ENCODE assay signal across 8 cellular contexts in the genomic region with DNA sequence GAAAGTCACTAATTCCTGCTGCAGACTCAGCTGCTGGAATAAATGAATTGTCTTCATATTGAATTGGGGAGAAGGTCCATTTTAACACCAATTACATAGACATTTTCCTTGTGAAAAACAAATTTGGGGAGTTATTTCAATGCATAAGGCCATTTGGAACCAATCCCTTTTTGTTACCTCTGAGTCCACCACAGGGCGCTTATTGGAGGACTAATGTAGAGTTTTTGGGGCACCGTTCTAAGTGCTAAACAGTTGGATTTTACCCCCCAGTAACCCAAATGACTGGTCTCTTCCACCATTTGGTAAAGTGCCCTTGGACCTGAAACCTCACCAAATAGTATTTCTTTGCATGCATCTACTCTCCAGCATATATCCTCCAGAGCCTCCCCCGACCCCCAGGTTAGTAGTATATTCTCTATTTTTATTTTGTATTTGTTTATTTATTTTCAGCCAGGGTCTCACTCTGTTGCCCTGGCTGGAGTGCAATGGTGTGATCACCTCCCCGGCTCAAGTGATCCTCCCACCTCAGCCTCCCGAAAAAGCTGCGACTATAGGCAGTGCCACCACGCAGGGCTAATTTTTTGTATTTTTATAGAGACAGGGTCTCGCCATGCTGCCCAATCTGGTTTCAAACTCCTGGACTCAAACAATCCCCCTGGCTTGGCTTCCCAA. TPM values are rescaled to one million over a fixed set of nuclear protein-coding genes. Genes with fewer than 3 reads are reported as not detected.
DNase-seq lines count a peak whose midpoint lies in the region; ATAC-seq and TF ChIP-seq lines count a peak whose summit lies in the region.

No MANE protein-coding gene starts in this region.

- TF ChIP-seq CTCF in heart right ventricle (IDR thresholded peaks at IDR 0.05), result no peak
- TF ChIP-seq CTCF in vagina (IDR thresholded peaks at IDR 0.05), result no peak

- peak overlapping the region; percentile 97 for H3K9ac ChIP-seq in mesenchymal stem cell (ENCODE audit: low read length)

- DNase-seq in heart right ventricle, result no peak
- DNase-seq in right cardiac atrium, result no peak
- DNase-seq in activated naive CD8-positive, alpha-beta T cell treated with anti-CD3 and anti-CD28 coated beads, Interleukin-2, amount 10 ng/mL, durations not matched to agents 7 days and 5 days, result no peak
- DNase-seq in mesenchymal stem cell, result no peak
- DNase-seq in vagina (ENCODE audit: extremely low spot score in 2 of 2), result no peak
- no peak for DNase-seq in posterior vena cava (ENCODE audit: low spot score)

- H2AFZ ChIP-seq in mesenchymal stem cell (ENCODE audit: low read depth, low read length), result no peak overlapping the region

- H4K8ac ChIP-seq in mesenchymal stem cell (ENCODE audit: low read length), result no peak overlapping the region

- H3K18ac ChIP-seq in mesenchymal stem cell (ENCODE audit: low read depth in 1 of 2, low read length in 2 of 2), result no peak overlapping the region

- H3K4me2 ChIP-seq in mesenchymal stem cell (ENCODE audit: low read length, poor library complexity, severe bottlenecking), result no peak overlapping the region

- no peak overlapping the region for H3K27ac Mint-ChIP-seq in activated naive CD8-positive, alpha-beta T cell treated with anti-CD3 and anti-CD28 coated beads, Interleukin-2, amount 10 ng/mL, durations not matched to agents 7 days and 5 days

- 96 to 98% methylated on average over 8 of the region's 8 CpGs for WGBS in heart right ventricle, 2 donors
- WGBS in right cardiac atrium, result 96% methylated on average over 8 of the region's 8 CpGs
- 100% methylated on average over 7 of the region's 8 CpGs for WGBS in mesenchymal stem cell

- H3K36me3 ChIP-seq in heart right ventricle (peaks cover 0 to 4% (median 0%) of the 10 kb centered on the region in 9 donors), mesenchymal stem cell (ENCODE audit: control insufficient read depth in 1 of 2, insufficient read depth in 2 of 2, low read depth in 1 of 2, low read length in 2 of 2) (no peaks in the 10 kb centered on the region), vagina (no peaks in the 10 kb centered on the region)

- no peaks in the 10 kb centered on the region for H3K9me3 Mint-ChIP-seq in activated naive CD8-positive, alpha-beta T cell treated with anti-CD3 and anti-CD28 coated beads, Interleukin-2, amount 10 ng/mL, durations not matched to agents 7 days and 5 days

- H3K4me3 ChIP-seq in heart right ventricle (peak overlapping the region in 7 of 10 donors; percentile 47 to 84 (median 74)), right cardiac atrium (ENCODE audit: low read length) (no peak overlapping the region), mesenchymal stem cell (ENCODE audit: insufficient read depth in 1 of 2, low read depth in 1 of 2, low read length in 2 of 2) (peak overlapping the region in 1 of 2 experiments; percentile 93), vagina (peak overlapping the region; percentile 70 to 85)

- peak overlapping the region in 7 of 10 donors; percentile 91 to 96 (median 95) for H3K27ac ChIP-seq in heart right ventricle
- H3K27ac ChIP-seq in right cardiac atrium (ENCODE audit: low read length), result no peak overlapping the region
- H3K27ac ChIP-seq in mesenchymal stem cell (ENCODE audit: low read length, poor library complexity, severe bottlenecking), result peak overlapping the region; percentile 46
- peak overlapping the region; percentile 93 for H3K27ac ChIP-seq in vagina

- no peaks in the 10 kb centered on the region for H3K9me3 ChIP-seq in heart right ventricle
- no peaks in the 10 kb centered on the region for H3K9me3 ChIP-seq in right cardiac atrium (ENCODE audit: control insufficient read depth, low read length)
- H3K9me3 ChIP-seq in mesenchymal stem cell (ENCODE audit: control insufficient read depth, low read length), result no peaks in the 10 kb centered on the region
- H3K9me3 ChIP-seq in vagina, result no peaks in the 10 kb centered on the region

- H2BK15ac ChIP-seq in mesenchymal stem cell (ENCODE audit: low read depth, poor library complexity, severe bottlenecking), result no peak overlapping the region

- intact Hi-C loops in heart right ventricle (cut with DNase I) (loop anchor here in 2 of 10 donors (5.0 to 10.0 kb wide), 2 partner anchors 45 to 52 kb away; a partner anchor contains a TSS), right cardiac atrium (cut with DNase I) (loop anchor here in 1 of 4 donors (10.0 kb wide), 1 partner anchor 45 kb away; a partner anchor contains a TSS), vagina (cut with DNase I) (no loop called here), posterior vena cava (cut with DNase I) (loop anchor here in 1 of 2 donors (2.0 kb wide), 1 partner anchor 15 kb away; no protein-coding TSS in a partner anchor)

- H3K4me1 ChIP-seq in heart right ventricle (peaks cover 12 to 88% (median 80%) of the 10 kb centered on the region in 9 donors), right cardiac atrium (ENCODE audit: control insufficient read depth, insufficient read depth, low read length) (peaks cover 5% of the 10 kb centered on the region), mesenchymal stem cell (ENCODE audit: control insufficient read depth, insufficient read depth, low read depth, low read length) (peaks cover 16% of the 10 kb centered on the region), vagina (peaks cover 57% of the 10 kb centered on the region)

- H3K4me1 Mint-ChIP-seq in activated naive CD8-positive, alpha-beta T cell treated with anti-CD3 and anti-CD28 coated beads, Interleukin-2, amount 10 ng/mL, durations not matched to agents 7 days and 5 days, result peaks cover 51% of the 10 kb centered on the region

- no peak overlapping the region for H2BK120ac ChIP-seq in mesenchymal stem cell (ENCODE audit: low read depth, low read length)

- ATAC-seq in heart right ventricle (no peak), right cardiac atrium (no peak), HG03025 (IDR thresholded peaks at IDR 0.05; ENCODE audit: low FRiP score, unreplicated experiment) (no peak), GM21737 (IDR thresholded peaks at IDR 0.05; ENCODE audit: unreplicated experiment) (no peak)
- ATAC-seq in activated naive CD8-positive, alpha-beta T cell treated with anti-CD3 and anti-CD28 coated beads, Interleukin-2, amount 10 ng/mL, durations not matched to agents 7 days and 5 days (ENCODE audit: low read depth), result no peak

- H3K79me1 ChIP-seq in mesenchymal stem cell (replicated peaks; ENCODE audit: low read length, poor library complexity, severe bottlenecking), result peaks cover 17% of the 10 kb centered on the region

- no peak overlapping the region for H2BK5ac ChIP-seq in mesenchymal stem cell (ENCODE audit: low read depth, low read length, poor library complexity, severe bottlenecking)

- no peak overlapping the region for H3K14ac ChIP-seq in mesenchymal stem cell (ENCODE audit: low read length in 2 of 2)

- no peak overlapping the region for H3K4ac ChIP-seq in mesenchymal stem cell (ENCODE audit: low read depth in 1 of 2, low read length in 2 of 2)

- no peak overlapping the region for H2BK12ac ChIP-seq in mesenchymal stem cell (ENCODE audit: low read length in 2 of 2)

- H4K91ac ChIP-seq in mesenchymal stem cell (ENCODE audit: low read length), result no peak overlapping the region

- TF ChIP-seq POLR2A in vagina (IDR thresholded peaks at IDR 0.05), result no peak

- no peaks in the 10 kb centered on the region for H3K27me3 Mint-ChIP-seq in activated naive CD8-positive, alpha-beta T cell treated with anti-CD3 and anti-CD28 coated beads, Interleukin-2, amount 10 ng/mL, durations not matched to agents 7 days and 5 days

- H3K23ac ChIP-seq in mesenchymal stem cell (ENCODE audit: low read length in 2 of 2), result no peak overlapping the region

- peak overlapping the region; percentile 98 for H3K4me3 Mint-ChIP-seq in activated naive CD8-positive, alpha-beta T cell treated with anti-CD3 and anti-CD28 coated beads, Interleukin-2, amount 10 ng/mL, durations not matched to agents 7 days and 5 days

- H3K27me3 ChIP-seq in heart right ventricle (no peaks in the 10 kb centered on the region), right cardiac atrium (ENCODE audit: control insufficient read depth, insufficient read depth) (no peaks in the 10 kb centered on the region), mesenchymal stem cell (ENCODE audit: control insufficient read depth in 1 of 2, insufficient read depth in 1 of 2, low read length in 2 of 2) (no peaks in the 10 kb centered on the region), vagina (no peaks in the 10 kb centered on the region)

- H2AK5ac ChIP-seq in mesenchymal stem cell (ENCODE audit: low read length, severe bottlenecking), result no peak overlapping the region

- H3K36me3 Mint-ChIP-seq in activated naive CD8-positive, alpha-beta T cell treated with anti-CD3 and anti-CD28 coated beads, Interleukin-2, amount 10 ng/mL, durations not matched to agents 7 days and 5 days, result peaks cover 3% of the 10 kb centered on the region

- POLR2A ChIA-PET in activated naive CD8-positive, alpha-beta T cell treated with anti-CD3 and anti-CD28 coated beads, Interleukin-2, amount 10 ng/mL, durations not matched to agents 7 days and 5 days (lab: Charles Lee), result interaction anchor here (0.7 kb wide), 1 partner anchor 101 kb away, joined by 3 read pairs; no protein-coding TSS in a partner anchor

RNA-seq across cellular contexts. Expression of a gene that starts 1.6 kb away (rescaled TPM):
- total RNA-seq in heart right ventricle (10 to 100 TPM; 37.5 to 50.1 (median 46.0) TPM), right cardiac atrium (10 to 100 TPM; 45.8 to 66.0 (median 49.8) TPM), vagina (25.5 TPM), posterior vena cava (10 to 100 TPM; 15.5 to 17.4 TPM)
- polyA plus RNA-seq in heart right ventricle (10 to 100 TPM; 11.5 to 24.4 TPM), right cardiac atrium (39.3 TPM)
- 10 to 100 TPM; 22.9 to 23.2 TPM for total RNA-seq in activated naive CD8-positive, alpha-beta T cell treated with anti-CD3 and anti-CD28 coated beads, Interleukin-2, amount 10 ng/mL, durations not matched to agents 7 days and 5 days
- 10.7 TPM for polyA plus RNA-seq in mesenchymal stem cell (2013, experiment 1 of 2)
- polyA plus RNA-seq in mesenchymal stem cell (2013, experiment 2 of 2), result 9.8 TPM

RNA-seq across cellular contexts. Expression of a gene that starts 3.1 kb away (rescaled TPM):
- total RNA-seq in heart right ventricle, result 10 to 100 TPM; 40.7 to 70.6 (median 55.7) TPM
- polyA plus RNA-seq in heart right ventricle, result 10 to 100 TPM in 1 of 2 donors, 1 to 10 TPM in 1; 9.8 to 18.7 TPM
- 10 to 100 TPM; 46.7 to 86.4 (median 52.1) TPM for total RNA-seq in right cardiac atrium
- 34.9 TPM for polyA plus RNA-seq in right cardiac atrium
- 10 to 100 TPM; 11.5 to 12.7 TPM for total RNA-seq in activated naive CD8-positive, alpha-beta T cell treated with anti-CD3 and anti-CD28 coated beads, Interleukin-2, amount 10 ng/mL, durations not matched to agents 7 days and 5 days
- 9.3 TPM for polyA plus RNA-seq in mesenchymal stem cell (2013, experiment 1 of 2)
- polyA plus RNA-seq in mesenchymal stem cell (2013, experiment 2 of 2), result 8.1 TPM
- total RNA-seq in vagina, result 27.0 TPM
- total RNA-seq in posterior vena cava, result 10 to 100 TPM; 17.3 to 17.8 TPM

RNA-seq across cellular contexts. Expression of a gene that starts 26.6 kb away (rescaled TPM):
- under 1 TPM; 0.21 to 0.78 (median 0.32) TPM for total RNA-seq in heart right ventricle
- polyA plus RNA-seq in heart right ventricle, result 1 to 10 TPM in 1 of 2 donors, under 1 TPM in 1; 0.06 to 1.8 TPM
- total RNA-seq in right cardiac atrium, result under 1 TPM; 0.23 to 0.71 (median 0.50) TPM
- 0.41 TPM for polyA plus RNA-seq in right cardiac atrium
- 1 to 10 TPM; 2.8 to 4.1 TPM for total RNA-seq in activated naive CD8-positive, alpha-beta T cell treated with anti-CD3 and anti-CD28 coated beads, Interleukin-2, amount 10 ng/mL, durations not matched to agents 7 days and 5 days
- polyA plus RNA-seq in mesenchymal stem cell (2013, experiment 1 of 2), result 0.12 TPM
- 0.12 TPM for polyA plus RNA-seq in mesenchymal stem cell (2013, experiment 2 of 2)
- total RNA-seq in vagina, result 105 TPM
- under 1 TPM; 0.33 to 0.93 TPM for total RNA-seq in posterior vena cava

RNA-seq across cellular contexts. Expression of a gene that starts 27.7 kb away (rescaled TPM):
- total RNA-seq in heart right ventricle (under 1 TPM in 4 of 10 donors, not detected in 6; 0.15 to 0.36 (median 0.20) TPM), right cardiac atrium (under 1 TPM in 1 of 4 donors, not detected in 3; 0.21 TPM), vagina (0.49 TPM), posterior vena cava (under 1 TPM in 1 of 2 donors, not detected in 1; 0.19 TPM)
- polyA plus RNA-seq in heart right ventricle (under 1 TPM; 0.06 to 0.15 TPM), right cardiac atrium (0.23 TPM)
- total RNA-seq in activated naive CD8-positive, alpha-beta T cell treated with anti-CD3 and anti-CD28 coated beads, Interleukin-2, amount 10 ng/mL, durations not matched to agents 7 days and 5 days, result not detected
- polyA plus RNA-seq in mesenchymal stem cell (2013, experiment 1 of 2), result 0.23 TPM
- polyA plus RNA-seq in mesenchymal stem cell (2013, experiment 2 of 2), result 0.16 TPM

RNA-seq across cellular contexts. Expression of a gene that starts 35.2 kb away (rescaled TPM):
- total RNA-seq in heart right ventricle (10 to 100 TPM; 56.5 to 99.4 (median 73.5) TPM), right cardiac atrium (100 to 1,000 TPM in 1 of 4 donors, 10 to 100 TPM in 3; 89.3 to 110 (median 93.5) TPM), vagina (86.4 TPM), posterior vena cava (100 to 1,000 TPM; 112 to 133 TPM)
- polyA plus RNA-seq in heart right ventricle (100 to 1,000 TPM in 1 of 2 donors, 10 to 100 TPM in 1; 79.2 to 104 TPM), right cardiac atrium (77.3 TPM)
- 100 to 1,000 TPM; 153 TPM for total RNA-seq in activated naive CD8-positive, alpha-beta T cell treated with anti-CD3 and anti-CD28 coated beads, Interleukin-2, amount 10 ng/mL, durations not matched to agents 7 days and 5 days
- polyA plus RNA-seq in mesenchymal stem cell (2013, experiment 1 of 2), result 216 TPM
- 216 TPM for polyA plus RNA-seq in mesenchymal stem cell (2013, experiment 2 of 2)

Comparison
In these comparisons a context has a peak if more than half of its experiments do, and no peak if none do; other contexts are left out.
1. RNA of a gene that starts 26.6 kb away (total RNA-seq): 105 TPM in vagina (single experiment); 2.8 to 4.1 TPM in activated naive CD8-positive, alpha-beta T cell treated with anti-CD3 and anti-CD28 coated beads, Interleukin-2, amount 10 ng/mL, durations not matched to agents 7 days and 5 days, 0.33 to 0.93 TPM in posterior vena cava, 0.23 to 0.71 TPM in right cardiac atrium and 0.21 to 0.78 TPM in heart right ventricle; every median in the first group is over 10 times any median in the second.